18 cellular contexts compared by ENCODE assay signal in genomic region chr9:134957945-134958227, GRCh38. TPM values are rescaled to one million over a fixed set of nuclear protein-coding genes. Genes with fewer than 3 reads are reported as not detected.
DNase-seq lines count a peak whose midpoint lies in the region; ATAC-seq and TF ChIP-seq lines count a peak whose summit lies in the region.
"Had no signal": no experiment of that assay in that cellular context is flagged by ENCODE, and none has a peak within 500 bp of the region (broad histone marks: within the 10 kb centered on the region; RNA-seq: fewer than 3 reads in every experiment).

No MANE protein-coding gene starts in this region.

- ATAC-seq in Right ventricle myocardium superior (ENCODE audit: poor library complexity): no peak
- no peak for ATAC-seq in heart left ventricle
- no peak for ATAC-seq in RWPE2 (ENCODE audit: low read depth)
- ATAC-seq: GM23338 had no signal

- peaks cover 11% of the 10 kb centered on the region for H3K27me3 Mint-ChIP-seq in neural progenitor cell (ENCODE audit: insufficient read depth, low read depth)
- no peaks in the 10 kb centered on the region for H3K27me3 Mint-ChIP-seq in nephron progenitor cell (ENCODE audit: low read depth, poor library complexity)

- H3K4me1 Mint-ChIP-seq in neural progenitor cell (peaks cover 8% of the 10 kb centered on the region), nephron progenitor cell (peaks cover 16% of the 10 kb centered on the region)
- H3K4me1 Mint-ChIP-seq: CD4-positive, alpha-beta memory T cell had no signal

- intact Hi-C loops in Right ventricle myocardium superior (cut with DNase I) (no loop called here), heart left ventricle (cut with DNase I) (no loop called here), tibial artery (cut with DNase I; ENCODE audit: low total_unique reads) (no loop called here)

- H3K36me3 Mint-ChIP-seq in neural progenitor cell (no peaks in the 10 kb centered on the region), nephron progenitor cell (ENCODE audit: low read depth) (no peaks in the 10 kb centered on the region)
- H3K36me3 Mint-ChIP-seq: CD4-positive, alpha-beta memory T cell had no signal

- WGBS in heart left ventricle, 4 donors: 93 to 100% (median 97%) methylated on average over 2 of the region's 2 CpGs

- H3K27ac Mint-ChIP-seq in neural progenitor cell (no peak overlapping the region), nephron progenitor cell (no peak overlapping the region)
- H3K27ac Mint-ChIP-seq: CD4-positive, alpha-beta memory T cell; GM23338 had no signal

- H3K4me3 Mint-ChIP-seq in neural progenitor cell: no peak overlapping the region
- no peak overlapping the region for H3K4me3 Mint-ChIP-seq in nephron progenitor cell
- H3K4me3 Mint-ChIP-seq: CD4-positive, alpha-beta memory T cell; GM23338 had no signal

- POLR2A ChIA-PET in GM10248 (lab: Yijun Ruan, JAX): no interaction called here

- no peak for TF ChIP-seq POLR2A in heart left ventricle (IDR thresholded peaks at IDR 0.05)

- no peaks in the 10 kb centered on the region for H3F3A ChIP-seq in neural progenitor cell (ENCODE audit: low read depth)

- H3K27me3 ChIP-seq in heart left ventricle: no peaks in the 10 kb centered on the region
- H3K27me3 ChIP-seq in RWPE2 (ENCODE audit: insufficient read depth, poor library complexity, severe bottlenecking): peaks cover 34% of the 10 kb centered on the region
- no peaks in the 10 kb centered on the region for H3K27me3 ChIP-seq in neural progenitor cell
- peaks cover 0 to 53% of the 10 kb centered on the region in 2 donors for H3K27me3 ChIP-seq in tibial artery

- H3K4me1 ChIP-seq in heart left ventricle (peaks cover 0 to 17% (median 0%) of the 10 kb centered on the region in 12 donors), RWPE2 (ENCODE audit: insufficient read depth, poor library complexity, severe bottlenecking) (no peaks in the 10 kb centered on the region), neural progenitor cell (peaks cover 7% of the 10 kb centered on the region), tibial artery (no peaks in the 10 kb centered on the region)

- H3K9me3 ChIP-seq in heart left ventricle (peaks cover 0 to 5% (median 0%) of the 10 kb centered on the region in 12 donors), RWPE2 (ENCODE audit: severe bottlenecking) (no peaks in the 10 kb centered on the region), neural progenitor cell (ENCODE audit: low read depth) (no peaks in the 10 kb centered on the region), tibial artery (no peaks in the 10 kb centered on the region)

- TF ChIP-seq CTCF in heart left ventricle (IDR thresholded peaks at IDR 0.05) (no peak), RWPE2 (IDR thresholded peaks at IDR 0.05; ENCODE audit: poor library complexity, severe bottlenecking) (no peak), neural progenitor cell (IDR thresholded peaks at IDR 0.05) (no peak), tibial artery (IDR thresholded peaks at IDR 0.05) (no peak), GM10248 (IDR thresholded peaks at IDR 0.05; ENCODE audit: control extremely low read depth, extremely low read depth, low read depth, missing control alignments) (no peak), nephron progenitor cell (IDR thresholded peaks at IDR 0.05) (no peak)

- H3K36me3 ChIP-seq in heart left ventricle (no peaks in the 10 kb centered on the region), RWPE2 (ENCODE audit: low read depth) (no peaks in the 10 kb centered on the region), neural progenitor cell (no peaks in the 10 kb centered on the region), tibial artery (no peaks in the 10 kb centered on the region)

- H3K79me2 ChIP-seq in neural progenitor cell (ENCODE audit: low read depth): no peaks in the 10 kb centered on the region

- no peak overlapping the region for H3K4me3 ChIP-seq in heart left ventricle
- no peak overlapping the region for H3K4me3 ChIP-seq in RWPE2 (ENCODE audit: severe bottlenecking)
- no peak overlapping the region for H3K4me3 ChIP-seq in neural progenitor cell
- H3K4me3 ChIP-seq in tibial artery: no peak overlapping the region
- H3K4me3 ChIP-seq: GM23338 had no signal

- no peaks in the 10 kb centered on the region for H4K20me1 ChIP-seq in neural progenitor cell (ENCODE audit: low read depth)

- no peaks in the 10 kb centered on the region for H3K9me3 Mint-ChIP-seq in neural progenitor cell
- peaks cover 11% of the 10 kb centered on the region for H3K9me3 Mint-ChIP-seq in nephron progenitor cell
- H3K9me3 Mint-ChIP-seq: CD4-positive, alpha-beta memory T cell had no signal

- no peak overlapping the region for H2AFZ ChIP-seq in neural progenitor cell (replicated peaks)
- H2AFZ ChIP-seq: GM23338 had no signal

- H3K27ac ChIP-seq in heart left ventricle (no peak overlapping the region), RWPE2 (ENCODE audit: poor library complexity, severe bottlenecking) (no peak overlapping the region), neural progenitor cell (no peak overlapping the region), tibial artery (no peak overlapping the region)
- H3K27ac ChIP-seq: C4-2B had no signal

- CTCF ChIA-PET in GM10248 (lab: Yijun Ruan, JAX): no interaction called here

- peak overlapping the region; percentile 24 for H3K4me2 ChIP-seq in neural progenitor cell
- H3K4me2 ChIP-seq: GM23338 had no signal

- DNase-seq in Right ventricle myocardium superior: peak; percentile 17
- DNase-seq in heart left ventricle: no peak
- peak; percentile 10 for DNase-seq in RWPE2 (ENCODE audit: low spot score)
- no peak for DNase-seq in neural progenitor cell (ENCODE audit: low spot score)
- peak; percentile 5 to 41 for DNase-seq in tibial artery
- no peak for DNase-seq in GM10248 (ENCODE audit: extremely low spot score)
- no peak for DNase-seq in nephron progenitor cell
- no peak for DNase-seq in ureter (ENCODE audit: low spot score)
- DNase-seq: ACHN; CD4-positive, alpha-beta memory T cell; COR-L47; DMS153; DMS79 treated with DMSO at 0.1 percent for 48 hours; EL had no signal

- no peak overlapping the region for H3K9ac ChIP-seq in neural progenitor cell

RNA-seq across cellular contexts. Expression of gene FCN1, which starts 40.2 kb away (rescaled TPM):
- total RNA-seq in Right ventricle myocardium superior: 4.0 TPM
- 10 to 100 TPM in 2 of 9 donors, 1 to 10 TPM in 6, under 1 TPM in 1; 0.81 to 87.5 (median 1.6) TPM for total RNA-seq in heart left ventricle
- polyA plus RNA-seq in heart left ventricle: 1 to 10 TPM in 1 of 2 donors, under 1 TPM in 1; 0.95 to 3.2 TPM
- not detected in 2 replicates for total RNA-seq in neural progenitor cell (ENCODE audit: low replicate concordance)
- total RNA-seq in ureter: 3.1 TPM
- total RNA-seq: A172, GM23338, H7 had no signal
- polyA plus RNA-seq: GM23338 had no signal

Comparison
In these comparisons a context has a peak if more than half of its experiments do, and no peak if none do; other contexts are left out.
1. DNase-seq: peak in Right ventricle myocardium superior (single experiment), RWPE2 (single experiment) and tibial artery (2 of 2); none in heart left ventricle (0 of 5), neural progenitor cell (single experiment), GM10248 (single experiment), nephron progenitor cell (single experiment) and ureter (single experiment).